Comparison of ENCODE assay signal across 1 cellular context in genomic region chr3:101900316-101900715, GRCh38.
TF ChIP-seq lines count a peak whose summit lies in the region.

No MANE protein-coding gene starts in this region.

TF ChIP-seq in SK-N-SH, 30 proteins besides CTCF, POLR2A, EP300 and RAD21:
- no peak for TF ChIP-seq SIN3A (IDR thresholded peaks at IDR 0.05; ENCODE audit: borderline replicate concordance, low read depth, low read length)
- TF ChIP-seq GATA2 (CRISPR knock-in tag; IDR thresholded peaks at IDR 0.05) = no peak
- TF ChIP-seq PBX3 (IDR thresholded peaks at IDR 0.05) = no peak
- no peak for TF ChIP-seq RFX5 (IDR thresholded peaks at IDR 0.05; ENCODE audit: low read length)
- no peak for TF ChIP-seq MEF2A (IDR thresholded peaks at IDR 0.05; ENCODE audit: borderline replicate concordance, low read depth)
- no peak for TF ChIP-seq FOSL2 (IDR thresholded peaks at IDR 0.05; ENCODE audit: borderline replicate concordance, low read depth)
- no peak for TF ChIP-seq RCOR1 (IDR thresholded peaks at IDR 0.05; ENCODE audit: low read length)
- no peak for TF ChIP-seq MAX (IDR thresholded peaks at IDR 0.05; ENCODE audit: low read depth)
- no peak for TF ChIP-seq NFIC (IDR thresholded peaks at IDR 0.05; ENCODE audit: borderline replicate concordance)
- no peak for TF ChIP-seq JUND (IDR thresholded peaks at IDR 0.05)
- no peak for TF ChIP-seq USF1 (IDR thresholded peaks at IDR 0.05; ENCODE audit: borderline replicate concordance, low read depth)
